Comparison of ENCODE assay signal across 10 cellular contexts in genomic region chr3:48039487-48040190, GRCh38. TPM values are rescaled to one million over a fixed set of nuclear protein-coding genes. Genes with fewer than 3 reads are reported as not detected.
A peak's percentile ranks its signal among the peaks of the same experiment; 100 is the strongest.
DNase-seq lines count a peak whose midpoint lies in the region; ATAC-seq and TF ChIP-seq lines count a peak whose summit lies in the region.
"Had no signal": no experiment of that assay in that cellular context is flagged by ENCODE, and none has a peak within 500 bp of the region (broad histone marks: within the 10 kb centered on the region; RNA-seq: fewer than 3 reads in every experiment).

No MANE protein-coding gene starts in this region.

- H3K4me3 ChIP-seq in endodermal cell (ENCODE audit: low read length), result no peak overlapping the region
- H3K4me3 ChIP-seq in muscle layer of colon (ENCODE audit: low read depth in 1 of 2, low read length in 2 of 2), result no peak overlapping the region
- H3K4me3 ChIP-seq: SJCRH30 had no signal

- H3K27ac ChIP-seq in endodermal cell (ENCODE audit: low read depth, low read length) (peak overlapping the region; percentile 96), muscle layer of colon (ENCODE audit: low read depth, low read length) (peak overlapping the region; percentile 60)
- H3K27ac ChIP-seq: SJCRH30 had no signal

- DNase-seq in AG08396 (ENCODE audit: low spot score) (peak; percentile 41), LoVo (ENCODE audit: low spot score) (peak; percentile 31), endodermal cell (no peak), OCI-M2 (lab: John Stamatoyannopoulos, UW; ENCODE audit: unreplicated experiment) (no peak), NCI-H2029 (lab: John Stamatoyannopoulos, UW) (no peak)
- DNase-seq in central memory CD4-positive, alpha-beta T cell, result no peak

- no peaks in the 10 kb centered on the region for H3K4me1 ChIP-seq in endodermal cell (ENCODE audit: control insufficient read depth, insufficient read depth, low read length)
- peaks cover 34% of the 10 kb centered on the region for H3K4me1 ChIP-seq in muscle layer of colon (ENCODE audit: insufficient read depth, low read length)

- peaks cover 5% of the 10 kb centered on the region for H3K36me3 Mint-ChIP-seq in endodermal cell (ENCODE audit: low read depth)

- peak overlapping the region; percentile 84 for H3K27ac Mint-ChIP-seq in endodermal cell
- H3K27ac Mint-ChIP-seq: memory B cell had no signal

- H3K9me3 ChIP-seq in endodermal cell (ENCODE audit: control insufficient read depth, low read length) (no peaks in the 10 kb centered on the region), muscle layer of colon (ENCODE audit: low read length) (no peaks in the 10 kb centered on the region)
- H3K9me3 ChIP-seq: SJCRH30 had no signal

- no peaks in the 10 kb centered on the region for H3K27me3 Mint-ChIP-seq in endodermal cell (ENCODE audit: insufficient read depth)
- H3K27me3 Mint-ChIP-seq: memory B cell had no signal

- H3K4me3 Mint-ChIP-seq in endodermal cell, result no peak overlapping the region
- H3K4me3 Mint-ChIP-seq: memory B cell had no signal

- H3K9ac ChIP-seq in endodermal cell (ENCODE audit: extremely low read depth, low read length, poor library complexity, severe bottlenecking), result no peak overlapping the region
- H3K9ac ChIP-seq in muscle layer of colon (ENCODE audit: low read length), result no peak overlapping the region

- TF ChIP-seq CTCF in endodermal cell (conservative IDR thresholded peaks at IDR 0.05), result no peak

- 61 to 80% methylated on average over 1 of the region's 1 CpG for WGBS in endodermal cell (ENCODE audit: insufficient coverage in 1 of 2, insufficient read length in 1 of 2), 2 experiments

- H3K4me1 Mint-ChIP-seq in endodermal cell, result peaks cover 10% of the 10 kb centered on the region

- no peak for ATAC-seq in GM18517 (IDR thresholded peaks at IDR 0.05; ENCODE audit: unreplicated experiment)

- no peaks in the 10 kb centered on the region for H3K9me3 Mint-ChIP-seq in endodermal cell
- H3K9me3 Mint-ChIP-seq: memory B cell had no signal

- H3K27me3 ChIP-seq in endodermal cell (ENCODE audit: control insufficient read depth, insufficient read depth, low read length, poor library complexity, severe bottlenecking) (no peaks in the 10 kb centered on the region), muscle layer of colon (ENCODE audit: control insufficient read depth in 1 of 2, insufficient read depth in 2 of 2, low read length in 2 of 2) (no peaks in the 10 kb centered on the region)
- H3K27me3 ChIP-seq: SJCRH30 had no signal

- H3K36me3 ChIP-seq in endodermal cell (ENCODE audit: control insufficient read depth, insufficient read depth, low read length) (peaks cover 16% of the 10 kb centered on the region), muscle layer of colon (ENCODE audit: insufficient read depth, low read length) (no peaks in the 10 kb centered on the region)

RNA-seq across cellular contexts. Expression of gene MAP4, which starts 23.4 kb away (rescaled TPM):
- 100 to 1,000 TPM; 152 to 169 TPM for total RNA-seq in endodermal cell
- polyA plus RNA-seq in endodermal cell (2013, experiment 1 of 2), result 134 TPM
- 129 TPM for polyA plus RNA-seq in endodermal cell (2013, experiment 2 of 2)

Comparison
In these comparisons a context has a peak if more than half of its experiments do, and no peak if none do; other contexts are left out.
1. DNase-seq: peak in AG08396 (single experiment) and LoVo (single experiment); none in endodermal cell (single experiment), central memory CD4-positive, alpha-beta T cell (single experiment), OCI-M2 (single experiment) and NCI-H2029 (single experiment).